In the genomic region with DNA sequence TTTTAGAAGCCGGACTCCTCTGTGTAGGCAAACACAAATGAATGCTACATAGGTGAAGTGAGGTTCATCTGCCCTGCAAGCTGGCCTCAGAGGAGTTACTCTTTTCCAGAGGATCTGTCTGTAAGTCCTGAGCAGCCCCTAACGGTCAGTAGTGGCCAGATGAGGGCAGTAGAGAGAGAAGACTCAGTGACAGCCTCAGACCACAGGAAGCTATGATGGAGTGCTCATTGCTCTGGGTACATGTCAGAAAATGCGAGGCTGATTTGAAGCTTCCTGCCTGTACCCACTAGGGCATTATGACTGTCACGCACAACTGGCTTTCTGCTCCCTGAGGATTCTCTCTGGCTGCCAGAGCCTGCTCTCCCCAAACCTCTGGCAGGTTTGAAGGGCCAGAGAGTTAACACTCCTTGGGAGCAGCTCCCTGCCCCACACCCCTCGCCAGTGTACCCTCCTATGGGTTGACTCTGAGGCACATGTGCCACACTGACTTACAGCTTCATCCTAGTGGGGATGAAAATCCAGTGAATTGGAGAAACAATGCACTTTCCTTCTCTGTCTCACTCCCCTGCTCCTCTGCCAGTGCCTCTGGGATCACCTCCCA, we compare ENCODE assay signal across 10 cellular contexts.
DNase-seq lines count a peak whose midpoint lies in the region; ATAC-seq and TF ChIP-seq lines count a peak whose summit lies in the region.
"Had no signal": no experiment of that assay in that cellular context is flagged by ENCODE, and none has a peak within 500 bp of the region (broad histone marks: within the 10 kb centered on the region; RNA-seq: fewer than 3 reads in every experiment).

No MANE protein-coding gene starts in this region.

- H3K27me3 ChIP-seq in DOHH2 (ENCODE audit: control insufficient read depth, low read length), result no peaks in the 10 kb centered on the region
- H3K27me3 ChIP-seq in colonic mucosa, result no peaks in the 10 kb centered on the region
- H3K27me3 ChIP-seq: SJSA1 had no signal

- H3K36me3 ChIP-seq in DOHH2 (ENCODE audit: control insufficient read depth, low read length) (no peaks in the 10 kb centered on the region), colonic mucosa (no peaks in the 10 kb centered on the region)
- H3K36me3 ChIP-seq: SJSA1 had no signal

- no peaks in the 10 kb centered on the region for H3K9me2 ChIP-seq in DOHH2 (replicated peaks; ENCODE audit: control insufficient read depth, low read length)

- DNase-seq in NCI-H774 (lab: John Stamatoyannopoulos, UW) (peak; percentile 28), colonic mucosa (peak; percentile 51), osteocyte (ENCODE audit: extremely low spot score, unreplicated experiment) (no peak), NK-92 (lab: John Stamatoyannopoulos, UW; ENCODE audit: unreplicated experiment) (no peak), posterior vena cava (ENCODE audit: low spot score) (no peak)

- no peak overlapping the region for H3K27ac Mint-ChIP-seq in osteocyte (ENCODE audit: unreplicated experiment)
- H3K27ac Mint-ChIP-seq: stimulated activated naive CD8-positive, alpha-beta T cell treated with anti-CD3 and anti-CD28 coated beads, Interleukin-15, Interleukin-2, amounts not matched to agents 100 ng/mL and 50 ng/mL, for 24 hours had no signal

- H3K27ac ChIP-seq in DOHH2 (ENCODE audit: low read depth, low read length) (no peak overlapping the region), colonic mucosa (no peak overlapping the region)
- H3K27ac ChIP-seq: SJSA1 had no signal

- H3K4me2 ChIP-seq in DOHH2 (ENCODE audit: low read length), result no peak overlapping the region

- TF ChIP-seq CTCF in DOHH2 (IDR thresholded peaks at IDR 0.05; ENCODE audit: low read depth, low read length, poor library complexity, severe bottlenecking) (peak; percentile 59), colonic mucosa (IDR thresholded peaks at IDR 0.05) (peak; percentile 26), osteocyte (IDR thresholded peaks at IDR 0.05) (peak; percentile 42)

- H3K4me1 ChIP-seq in DOHH2 (ENCODE audit: control insufficient read depth, low read length) (no peaks in the 10 kb centered on the region), colonic mucosa (no peaks in the 10 kb centered on the region)
- H3K4me1 ChIP-seq: SJSA1 had no signal

- no peaks in the 10 kb centered on the region for H3K4me1 Mint-ChIP-seq in osteocyte (ENCODE audit: unreplicated experiment)

- H3F3A ChIP-seq in DOHH2 (ENCODE audit: control insufficient read depth, insufficient read depth), result no peaks in the 10 kb centered on the region

- no peak overlapping the region for H3K4me3 ChIP-seq in DOHH2 (ENCODE audit: low read length)
- no peak overlapping the region for H3K4me3 ChIP-seq in colonic mucosa
- H3K4me3 ChIP-seq: SJSA1 had no signal

- no peaks in the 10 kb centered on the region for H3K36me3 Mint-ChIP-seq in osteocyte (ENCODE audit: unreplicated experiment)

- no peaks in the 10 kb centered on the region for H3K9me3 Mint-ChIP-seq in osteocyte (ENCODE audit: unreplicated experiment)

- intact Hi-C loops in colonic mucosa (cut with DNase I), result no loop called here
- intact Hi-C loops in posterior vena cava (cut with DNase I), result no loop called here

- H3K9me3 ChIP-seq in DOHH2 (ENCODE audit: control insufficient read depth, insufficient read depth, low read length), result no peaks in the 10 kb centered on the region
- H3K9me3 ChIP-seq in colonic mucosa, result no peaks in the 10 kb centered on the region

- no peaks in the 10 kb centered on the region for H4K20me1 ChIP-seq in DOHH2 (ENCODE audit: control insufficient read depth, insufficient read depth, low read depth, low read length)

- H3K27me3 Mint-ChIP-seq in osteocyte (ENCODE audit: unreplicated experiment), result no peaks in the 10 kb centered on the region
- H3K27me3 Mint-ChIP-seq: stimulated activated naive CD8-positive, alpha-beta T cell treated with anti-CD3 and anti-CD28 coated beads, Interleukin-15, Interleukin-2, amounts not matched to agents 100 ng/mL and 50 ng/mL, for 24 hours had no signal

- no peak overlapping the region for H3K4me3 Mint-ChIP-seq in osteocyte (ENCODE audit: unreplicated experiment)
- H3K4me3 Mint-ChIP-seq: stimulated activated naive CD8-positive, alpha-beta T cell treated with anti-CD3 and anti-CD28 coated beads, Interleukin-15, Interleukin-2, amounts not matched to agents 100 ng/mL and 50 ng/mL, for 24 hours had no signal

- ATAC-seq in GM19025 (IDR thresholded peaks at IDR 0.05; ENCODE audit: low read depth, unreplicated experiment) (peak; percentile 87), HG03039 (IDR thresholded peaks at IDR 0.05; ENCODE audit: unreplicated experiment) (peak; percentile 80)

- no peak overlapping the region for H3K9ac ChIP-seq in colonic mucosa (ENCODE audit: low read depth in 2 of 2, low read length in 2 of 2)

- no peaks in the 10 kb centered on the region for H3K79me2 ChIP-seq in DOHH2 (ENCODE audit: control insufficient read depth, low read length)

Comparison
In these comparisons a context has a peak if more than half of its experiments do, and no peak if none do; other contexts are left out.
1. DNase-seq: peak in NCI-H774 (single experiment) and colonic mucosa (single experiment); none in osteocyte (single experiment), NK-92 (single experiment) and posterior vena cava (single experiment).
2. Peak in every context shown above with its lines, with median percentiles within 50 percentile points of each other: CTCF ChIP-seq.